ENCODE assay signal across 1 cellular context in genomic region chr17:59151007-59151406, GRCh38.
A peak's percentile ranks its signal among the peaks of the same experiment; 100 is the strongest.
TF ChIP-seq lines count a peak whose summit lies in the region.

No MANE protein-coding gene starts in this region.

TF ChIP-seq in HEK293, 187 proteins besides CTCF, POLR2A, EP300 and RAD21 (continued from another document):
- TF ChIP-seq ZBTB44 (tag by site-specific recombination; IDR thresholded peaks at IDR 0.05): peak; percentile 50; the same call in 1 of the 2 replicates
